In the genomic region with DNA sequence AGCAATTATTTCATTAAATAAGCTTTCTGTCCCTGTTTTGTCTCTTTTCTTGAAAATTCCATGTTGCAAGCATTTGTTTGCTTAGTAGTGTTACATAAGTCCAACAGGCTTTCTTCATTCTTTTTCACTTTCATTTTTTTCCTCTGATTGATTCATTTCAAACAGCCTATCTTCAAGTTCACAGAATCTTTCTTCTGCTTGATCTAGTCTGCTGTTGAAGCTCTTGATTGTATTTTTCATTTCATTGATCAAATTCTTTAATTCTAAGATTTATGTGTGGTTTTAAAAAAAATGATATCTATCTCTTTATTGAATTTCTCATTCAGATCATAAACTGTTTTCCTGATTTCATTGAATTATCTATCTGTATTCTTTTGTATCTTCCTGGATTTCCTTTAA, we compare ENCODE assay signal across 26 cellular contexts.
"Had no signal": no experiment of that assay in that cellular context is flagged by ENCODE, and none has a peak within 500 bp of the region (broad histone marks: within the 10 kb centered on the region; RNA-seq: fewer than 3 reads in every experiment).

No MANE protein-coding gene starts in this region.

- H3K27ac ChIP-seq: left ventricle myocardium inferior, ovary, right atrium auricular region, skin epidermis, suprapubic skin, thoracic aorta, tibial artery, upper lobe of right lung had no signal

- H3K27ac Mint-ChIP-seq: immature natural killer cell; naive thymus-derived CD4-positive, alpha-beta T cell; natural killer cell treated with Interleukin-12 subunit alpha and Interleukin-12 subunit beta and Interleukin-15 and Interleukin-18, amount 100 ng/mL, for 72 hours; progenitor cell of endocrine pancreas; stimulated activated naive CD8-positive, alpha-beta T cell treated with anti-CD3 and anti-CD28 coated beads, Interleukin-15, Interleukin-2, amounts not matched to agents 100 ng/mL and 50 ng/mL, for 24 hours had no signal

- H3K4me1 ChIP-seq: left ventricle myocardium inferior, right atrium auricular region, suprapubic skin, tibial artery, upper lobe of right lung had no signal

- H3K4me3 Mint-ChIP-seq: immature natural killer cell; naive thymus-derived CD4-positive, alpha-beta T cell; natural killer cell treated with Interleukin-12 subunit alpha and Interleukin-12 subunit beta and Interleukin-15 and Interleukin-18, amount 100 ng/mL, for 72 hours; stimulated activated naive CD8-positive, alpha-beta T cell treated with anti-CD3 and anti-CD28 coated beads, Interleukin-15, Interleukin-2, amounts not matched to agents 100 ng/mL and 50 ng/mL, for 24 hours had no signal

- DNase-seq: hypothalamus; immature natural killer cell; left ventricle myocardium inferior; midbrain; mucosa of descending colon; naive thymus-derived CD4-positive, alpha-beta T cell; ovary; stimulated activated CD4-positive, alpha-beta T cell treated with anti-CD3 and anti-CD28 coated beads, Interleukin-12 subunit alpha, Interleukin-12 subunit beta, amount 100 ng/mL, for 4 hours; stimulated activated CD4-positive, alpha-beta T cell treated with anti-CD3 and anti-CD28 coated beads, Interleukin-15, amount 100 ng/mL, for 24 hours; stimulated activated CD4-positive, alpha-beta T cell treated with anti-CD3 and anti-CD28 coated beads, Interleukin-2, amount 100 ng/mL, for 24 hours; stimulated activated CD4-positive, alpha-beta T cell treated with anti-CD3 and anti-CD28 coated beads, Interleukin-4, amount 100 ng/mL, for 1 hour; stimulated activated naive CD4-positive, alpha-beta T cell; tibial artery; trophoblast cell; upper lobe of right lung had no signal

- H3K4me3 ChIP-seq: left ventricle myocardium inferior, lung, mucosa of descending colon, ovary, right atrium auricular region, skin epidermis, suprapubic skin, thoracic aorta, tibial artery, upper lobe of right lung had no signal

- H3K4me1 Mint-ChIP-seq: immature natural killer cell; naive thymus-derived CD4-positive, alpha-beta T cell had no signal

- H3K9me3 Mint-ChIP-seq: natural killer cell treated with Interleukin-12 subunit alpha and Interleukin-12 subunit beta and Interleukin-15 and Interleukin-18, amount 100 ng/mL, for 72 hours had no signal

- H3K36me3 ChIP-seq: left ventricle myocardium inferior, ovary, right atrium auricular region, suprapubic skin, thoracic aorta, tibial artery, upper lobe of right lung had no signal

- FAIRE-seq: islet of Langerhans, urothelium cell line had no signal

- ATAC-seq: mucosa of descending colon; naive thymus-derived CD4-positive, alpha-beta T cell; natural killer cell treated with Interleukin-12 subunit alpha and Interleukin-12 subunit beta and Interleukin-15 and Interleukin-18, amount 100 ng/mL, for 72 hours; sciatic nerve; upper lobe of right lung had no signal

- H3K9me3 ChIP-seq: mucosa of descending colon had no signal

- H3K27me3 ChIP-seq: ovary, right atrium auricular region, suprapubic skin, upper lobe of right lung had no signal
